Comparison of ENCODE assay signal across 25 cellular contexts in genomic region chr19:10513223-10513622, GRCh38. TPM values are rescaled to one million over a fixed set of nuclear protein-coding genes. Genes with fewer than 3 reads are reported as not detected.
DNase-seq lines count a peak whose midpoint lies in the region; ATAC-seq and TF ChIP-seq lines count a peak whose summit lies in the region.
"Had no signal": no experiment of that assay in that cellular context is flagged by ENCODE, and none has a peak within 500 bp of the region (broad histone marks: within the 10 kb centered on the region; RNA-seq: fewer than 3 reads in every experiment).

No MANE protein-coding gene starts in this region.

- no peak for ATAC-seq in HG02938 (IDR thresholded peaks at IDR 0.05; ENCODE audit: unreplicated experiment)
- ATAC-seq: stimulated activated memory B cell treated with anti-CD40 and anti-IgM and Interleukin-4, amounts not matched to agents 10 μg/mL and 1 μg/mL and 100 μg/mL, for 72 hours had no signal

- H3K9me2 ChIP-seq in Karpas-422 (replicated peaks; ENCODE audit: insufficient read depth, low read length): no peaks in the 10 kb centered on the region

- H3K79me2 ChIP-seq in Karpas-422 (ENCODE audit: low read length): no peaks in the 10 kb centered on the region

- TF ChIP-seq CTCF in GM13976 (IDR thresholded peaks at IDR 0.05; ENCODE audit: borderline replicate concordance, control extremely low read depth, extremely low read depth, insufficient read depth, missing control alignments): no peak

- no peak overlapping the region for H3K27ac ChIP-seq in Karpas-422 (ENCODE audit: low read length)
- H3K27ac ChIP-seq: adrenal gland, SK-N-MC had no signal

- no peaks in the 10 kb centered on the region for H4K20me1 ChIP-seq in Karpas-422 (ENCODE audit: insufficient read depth, low read depth, low read length)

- H3K9me3 ChIP-seq in Karpas-422 (ENCODE audit: low read length): no peaks in the 10 kb centered on the region
- H3K9me3 ChIP-seq: adrenal gland had no signal

- DNase-seq in ELF-1 (ENCODE audit: low read depth, low spot score) (peak; percentile 59), Karpas-422 (peak; percentile 28), epidermal melanocyte (ENCODE audit: insufficient read length, low spot score) (peak; percentile 18), NCI-H2196 (lab: John Stamatoyannopoulos, UW; ENCODE audit: unreplicated experiment) (no peak), GM13976 (ENCODE audit: low spot score) (no peak)
- DNase-seq: activated CD4-positive, alpha-beta T cell treated with anti-CD3 and anti-CD28 coated beads, Interleukin-2, amount 50 U/mL, for 1 hour; activated CD8-positive, alpha-beta memory T cell treated with anti-CD3 and anti-CD28 coated beads, Interleukin-2, amount 50 U/mL, for 4 hours; activated effector memory CD4-positive, alpha-beta T cell treated with anti-CD3 and anti-CD28 coated beads, Interleukin-2, amount 50 U/mL, for 16 hours; adrenal gland; cortex of kidney; EL; GOT3; kidney glomerular epithelial cell; MM.1S; NCI-H1436 treated with DMSO at 0.1 percent for 48 hours; NCI-H526; occipital lobe; small intestine; stimulated activated CD4-positive, alpha-beta T cell treated with anti-CD3 and anti-CD28 coated beads, Interleukin-2, amount 100 ng/mL, for 24 hours; T-helper 2 cell had no signal

- no peak overlapping the region for H2AFZ ChIP-seq in Karpas-422 (ENCODE audit: low read length)

- no peak overlapping the region for H3K9ac ChIP-seq in Karpas-422 (ENCODE audit: low read length)

- no peaks in the 10 kb centered on the region for H3K27me3 ChIP-seq in Karpas-422 (ENCODE audit: low read length)

- no peak overlapping the region for H3K4me3 ChIP-seq in Karpas-422 (ENCODE audit: low read length)
- H3K4me3 ChIP-seq: adrenal gland, SK-N-MC had no signal

- H3K36me3 ChIP-seq in Karpas-422 (ENCODE audit: insufficient read depth, low read length): no peaks in the 10 kb centered on the region
- H3K36me3 ChIP-seq: adrenal gland had no signal

- H3K4me1 ChIP-seq in Karpas-422 (ENCODE audit: low read length): peaks cover 3% of the 10 kb centered on the region; the same call in 1 of the 2 replicates

- in situ Hi-C loops in GM13976 (cut with MboI; ENCODE audit: low sequenced_read_pairs, unreplicated experiment): no loop called here

- H3K4me2 ChIP-seq in Karpas-422 (ENCODE audit: low read depth, low read length, poor library complexity, severe bottlenecking): no peak overlapping the region

RNA-seq across cellular contexts. Expression of gene S1PR5, which starts 4.0 kb away (rescaled TPM):
- not detected in 2 replicates for total RNA-seq in Karpas-422 (2014; rRNA removed; shearing (Covaris generic); ENCODE audit: low replicate concordance)
- total RNA-seq: fibroblast of lung, renal cortical epithelial cell had no signal

RNA-seq across cellular contexts. Expression of gene KEAP1, which starts 10.1 kb away (rescaled TPM):
- 25.0 and 53.9 TPM in 2 replicates for total RNA-seq in Karpas-422 (2014; rRNA removed; shearing (Covaris generic); ENCODE audit: low replicate concordance)

RNA-seq across cellular contexts. Expression of gene ATG4D, which starts 30.5 kb away (rescaled TPM):
- 7.0 and 15.2 TPM in 2 replicates for total RNA-seq in Karpas-422 (2014; rRNA removed; shearing (Covaris generic); ENCODE audit: low replicate concordance)

RNA-seq across cellular contexts. Expression of gene KRI1, which starts 52.6 kb away (rescaled TPM):
- total RNA-seq in Karpas-422 (2014; rRNA removed; shearing (Covaris generic); ENCODE audit: low replicate concordance): 30.0 and 41.7 TPM in 2 replicates

RNA-seq across cellular contexts. Expression of gene CDKN2D, which starts 55.6 kb away (rescaled TPM):
- total RNA-seq in Karpas-422 (2014; rRNA removed; shearing (Covaris generic); ENCODE audit: low replicate concordance): 2.3 and 3.7 TPM in 2 replicates

Comparison
In these comparisons a context has a peak if more than half of its experiments do, and no peak if none do; other contexts are left out.
1. DNase-seq: peak in ELF-1 (single experiment), Karpas-422 (single experiment) and epidermal melanocyte (single experiment); none in NCI-H2196 (single experiment) and GM13976 (single experiment).